Comparison of ENCODE assay signal across 20 cellular contexts in genomic region chr10:3527869-3528268, GRCh38.
DNase-seq lines count a peak whose midpoint lies in the region; ATAC-seq and TF ChIP-seq lines count a peak whose summit lies in the region.
"Had no signal": no experiment of that assay in that cellular context is flagged by ENCODE, and none has a peak within 500 bp of the region (broad histone marks: within the 10 kb centered on the region; RNA-seq: fewer than 3 reads in every experiment).

No MANE protein-coding gene starts in this region.

- WGBS in stomach, 5 donors: 69 to 83% (median 75%) methylated on average over 5 of the region's 5 CpGs

- no peaks in the 10 kb centered on the region for H4K20me1 ChIP-seq in BLaER1

- TF ChIP-seq CTCF in glutamatergic neuron (IDR thresholded peaks at IDR 0.05; ENCODE audit: partially characterized antibody, unreplicated experiment) (no peak), stomach (IDR thresholded peaks at IDR 0.05) (no peak)

- peaks cover 5% of the 10 kb centered on the region; the same call in 1 of the 2 replicates for H3K36me3 ChIP-seq in BLaER1
- no peaks in the 10 kb centered on the region for H3K36me3 ChIP-seq in adipocyte (ENCODE audit: control insufficient read depth, insufficient read depth, low read length, severe bottlenecking)
- H3K36me3 ChIP-seq in stomach: no peaks in the 10 kb centered on the region
- H3K36me3 ChIP-seq: BE2C had no signal

- peaks cover 8% of the 10 kb centered on the region for H3K9me3 Mint-ChIP-seq in glutamatergic neuron (ENCODE audit: unreplicated experiment)
- H3K9me3 Mint-ChIP-seq: H9; stimulated activated naive CD8-positive, alpha-beta T cell treated with anti-CD3 and anti-CD28 coated beads, Interleukin-15, Interleukin-2, amounts not matched to agents 100 ng/mL and 50 ng/mL, for 24 hours had no signal

- H3K27me3 ChIP-seq in BLaER1: no peaks in the 10 kb centered on the region
- H3K27me3 ChIP-seq in adipocyte (replicated peaks; ENCODE audit: control insufficient read depth, insufficient read depth, low read length): no peaks in the 10 kb centered on the region
- H3K27me3 ChIP-seq in stomach: no peaks in the 10 kb centered on the region
- H3K27me3 ChIP-seq: BE2C, hepatocyte had no signal

- no peaks in the 10 kb centered on the region for H3K27me3 Mint-ChIP-seq in glutamatergic neuron (ENCODE audit: unreplicated experiment)
- H3K27me3 Mint-ChIP-seq: stimulated activated naive CD8-positive, alpha-beta T cell treated with anti-CD3 and anti-CD28 coated beads, Interleukin-15, Interleukin-2, amounts not matched to agents 100 ng/mL and 50 ng/mL, for 24 hours had no signal

- H3K9me3 ChIP-seq in BLaER1 (peaks cover 35% of the 10 kb centered on the region), adipocyte (ENCODE audit: control insufficient read depth, low read length) (no peaks in the 10 kb centered on the region), stomach (no peaks in the 10 kb centered on the region)
- H3K9me3 ChIP-seq: BE2C had no signal

- H3K4me3 ChIP-seq in BLaER1 (no peak overlapping the region), adipocyte (ENCODE audit: low read length) (peak overlapping the region; percentile 62), stomach (no peak overlapping the region)
- H3K4me3 ChIP-seq: hepatocyte had no signal

- TF ChIP-seq EP300 in stomach (IDR thresholded peaks at IDR 0.05): no peak

- H3K27ac ChIP-seq in BLaER1: no peak overlapping the region
- H3K27ac ChIP-seq in stomach: peak overlapping the region in 4 of 5 donors; percentile 45 to 72 (median 60)

- H3K9ac ChIP-seq in BLaER1 (no peak overlapping the region), adipocyte (ENCODE audit: low read length) (peak overlapping the region; percentile 79)

- intact Hi-C loops in stomach (cut with DNase I; ENCODE audit: low total_unique reads): no loop called here

- ATAC-seq in HG03521 (IDR thresholded peaks at IDR 0.05; ENCODE audit: unreplicated experiment): no peak
- no peak for ATAC-seq in GM18520 (IDR thresholded peaks at IDR 0.05; ENCODE audit: unreplicated experiment)

- H3K36me3 Mint-ChIP-seq in glutamatergic neuron (ENCODE audit: unreplicated experiment): no peaks in the 10 kb centered on the region

- DNase-seq in adipocyte (ENCODE audit: low read depth) (peak; percentile 44), glutamatergic neuron (no peak), stomach (no peak), cerebellar cortex (ENCODE audit: low spot score) (no peak)
- no peak for DNase-seq in activated CD4-positive, alpha-beta T cell treated with anti-CD3 and anti-CD28 coated beads for 48 hours
- DNase-seq: activated gamma-delta T cell treated with Interleukin-2 at 50 U/mL for 16 hours, anterior cingulate cortex, BE2C, Calu3, cortex of kidney, H9, kidney, NCI-H2029 treated with DMSO at 0.1 percent for 48 hours, NCI-H524 had no signal

- H3K4me3 Mint-ChIP-seq in glutamatergic neuron (ENCODE audit: unreplicated experiment): peak overlapping the region; percentile 77
- H3K4me3 Mint-ChIP-seq: H9; nephron; stimulated activated naive CD8-positive, alpha-beta T cell treated with anti-CD3 and anti-CD28 coated beads, Interleukin-15, Interleukin-2, amounts not matched to agents 100 ng/mL and 50 ng/mL, for 24 hours had no signal

- TF ChIP-seq POLR2A in stomach (IDR thresholded peaks at IDR 0.05): no peak

- peaks cover 35% of the 10 kb centered on the region for H3K4me1 Mint-ChIP-seq in glutamatergic neuron (ENCODE audit: low read depth, unreplicated experiment)

- peak overlapping the region; percentile 99 for H3K27ac Mint-ChIP-seq in glutamatergic neuron (ENCODE audit: unreplicated experiment)
- H3K27ac Mint-ChIP-seq: H9 had no signal

- peak overlapping the region; percentile 62 for H3K4me2 ChIP-seq in BLaER1
- H3K4me2 ChIP-seq: hepatocyte had no signal

- H3K4me1 ChIP-seq in BLaER1: peaks cover 72% of the 10 kb centered on the region
- H3K4me1 ChIP-seq in adipocyte (ENCODE audit: control insufficient read depth, insufficient read depth, low read length): peaks cover 49% of the 10 kb centered on the region
- H3K4me1 ChIP-seq in stomach: peaks cover 0 to 17% (median 5%) of the 10 kb centered on the region in 4 donors
